22 cellular contexts compared by ENCODE assay signal in genomic region chr6:132390017-132390416, GRCh38. TPM values are rescaled to one million over a fixed set of nuclear protein-coding genes. Genes with fewer than 3 reads are reported as not detected.
DNase-seq lines count a peak whose midpoint lies in the region; ATAC-seq and TF ChIP-seq lines count a peak whose summit lies in the region.
"Had no signal": no experiment of that assay in that cellular context is flagged by ENCODE, and none has a peak within 500 bp of the region (broad histone marks: within the 10 kb centered on the region; RNA-seq: fewer than 3 reads in every experiment).

No MANE protein-coding gene starts in this region.

- DNase-seq in GM12865 (ENCODE audit: low read depth) (peak; percentile 18), RWPE2 (ENCODE audit: low spot score) (no peak), naive B cell (no peak), brain microvascular endothelial cell (no peak), ascending aorta (ENCODE audit: low spot score in 2 of 2) (no peak)
- DNase-seq in activated CD8-positive, alpha-beta memory T cell treated with anti-CD3 and anti-CD28 coated beads, Interleukin-2, amount 50 U/mL, for 4 hours, result no peak
- DNase-seq: BE2C; DMS53; EL; GOT3; MM.1S; NCI-H1092; NCI-H1436 treated with DMSO at 0.1 percent for 48 hours; NCI-H2029; NCI-H2227 treated with DMSO at 0.1 percent for 48 hours; NCI-H510A; NK-92 treated with Interleukin-12 subunit alpha and Interleukin-12 subunit beta, amount 100 ng/mL, for 24 hours; Right ventricle myocardium superior; T-helper 2 cell had no signal

- peaks cover 27 to 38% (median 34%) of the 10 kb centered on the region in 3 donors for H3K4me1 Mint-ChIP-seq in naive B cell

- in situ Hi-C loops in brain microvascular endothelial cell (cut with HindIII; ENCODE audit: low pct_ligation_motif_present, low sequenced_read_pairs), result no loop called here

- ATAC-seq in HG02852 (IDR thresholded peaks at IDR 0.05; ENCODE audit: unreplicated experiment), result peak; percentile 54
- no peak for ATAC-seq in RWPE2 (ENCODE audit: low read depth)
- ATAC-seq in naive B cell (ENCODE audit: low read depth in 2 of 2), result peak; percentile 74 to 79
- ATAC-seq: HCT116, K562 had no signal

- no peak overlapping the region for H3K4me3 ChIP-seq in GM12865 (ENCODE audit: low read depth, low read length)
- H3K4me3 ChIP-seq in RWPE2 (ENCODE audit: severe bottlenecking), result no peak overlapping the region
- H3K4me3 ChIP-seq in brain microvascular endothelial cell (ENCODE audit: low read depth, low read length), result no peak overlapping the region
- H3K4me3 ChIP-seq in ascending aorta, result no peak overlapping the region
- H3K4me3 ChIP-seq: K562 had no signal

- peak overlapping the region in 2 of 8 donors; percentile 9 to 17 for H3K4me3 Mint-ChIP-seq in naive B cell

- peaks cover 5 to 23% of the 10 kb centered on the region in 2 donors for H3K36me3 Mint-ChIP-seq in naive B cell

- H3K27me3 ChIP-seq in RWPE2 (ENCODE audit: insufficient read depth, poor library complexity, severe bottlenecking) (no peaks in the 10 kb centered on the region), brain microvascular endothelial cell (replicated peaks) (no peaks in the 10 kb centered on the region), ascending aorta (no peaks in the 10 kb centered on the region)
- H3K27me3 ChIP-seq: BE2C had no signal

- H3K9me3 Mint-ChIP-seq in naive B cell, result peaks cover 0 to 18% (median 13%) of the 10 kb centered on the region in 7 donors

- H3K4me1 ChIP-seq in RWPE2 (ENCODE audit: insufficient read depth, poor library complexity, severe bottlenecking) (peaks cover 9% of the 10 kb centered on the region), ascending aorta (no peaks in the 10 kb centered on the region)
- H3K4me1 ChIP-seq: BE2C had no signal

- no peak for TF ChIP-seq CTCF in GM12865 (IDR thresholded peaks at IDR 0.05; ENCODE audit: insufficient read depth, low read depth, low read length, missing control alignments)
- TF ChIP-seq CTCF in RWPE2 (IDR thresholded peaks at IDR 0.05; ENCODE audit: poor library complexity, severe bottlenecking), result no peak
- no peak for TF ChIP-seq CTCF in brain microvascular endothelial cell (IDR thresholded peaks at IDR 0.05; ENCODE audit: low read depth, low read length, missing control alignments)
- TF ChIP-seq CTCF in ascending aorta (IDR thresholded peaks at IDR 0.05), result no peak

- H3K27ac ChIP-seq in RWPE2 (ENCODE audit: poor library complexity, severe bottlenecking) (peak overlapping the region; percentile 69), brain microvascular endothelial cell (no peak overlapping the region), ascending aorta (no peak overlapping the region)

- H3K36me3 ChIP-seq in RWPE2 (ENCODE audit: low read depth), result no peaks in the 10 kb centered on the region
- H3K36me3 ChIP-seq in brain microvascular endothelial cell (replicated peaks), result no peaks in the 10 kb centered on the region
- H3K36me3 ChIP-seq in ascending aorta, result no peaks in the 10 kb centered on the region
- H3K36me3 ChIP-seq: BE2C had no signal

- peaks cover 7% of the 10 kb centered on the region for H3K9me3 ChIP-seq in RWPE2 (ENCODE audit: severe bottlenecking)
- H3K9me3 ChIP-seq in ascending aorta, result peaks cover 0 to 15% of the 10 kb centered on the region in 2 donors

- H3K27me3 Mint-ChIP-seq in naive B cell, result no peaks in the 10 kb centered on the region

- intact Hi-C loops in ascending aorta (cut with DNase I), result no loop called here

- peak overlapping the region in 3 of 6 donors; percentile 1 to 50 (median 14) for H3K27ac Mint-ChIP-seq in naive B cell

RNA-seq across cellular contexts. Expression of gene MOXD1, which starts 11.3 kb away (rescaled TPM):
- 10 to 100 TPM in 2 of 6 donors, 1 to 10 TPM in 4; 3.8 to 11.4 (median 8.1) TPM for polyA plus RNA-seq in naive B cell (ENCODE audit: low read depth in 6 of 6)
- total RNA-seq in ascending aorta, result 0.75 TPM
- total RNA-seq: K562 had no signal
- polyA plus RNA-seq: K562 had no signal
